In the genomic region with DNA sequence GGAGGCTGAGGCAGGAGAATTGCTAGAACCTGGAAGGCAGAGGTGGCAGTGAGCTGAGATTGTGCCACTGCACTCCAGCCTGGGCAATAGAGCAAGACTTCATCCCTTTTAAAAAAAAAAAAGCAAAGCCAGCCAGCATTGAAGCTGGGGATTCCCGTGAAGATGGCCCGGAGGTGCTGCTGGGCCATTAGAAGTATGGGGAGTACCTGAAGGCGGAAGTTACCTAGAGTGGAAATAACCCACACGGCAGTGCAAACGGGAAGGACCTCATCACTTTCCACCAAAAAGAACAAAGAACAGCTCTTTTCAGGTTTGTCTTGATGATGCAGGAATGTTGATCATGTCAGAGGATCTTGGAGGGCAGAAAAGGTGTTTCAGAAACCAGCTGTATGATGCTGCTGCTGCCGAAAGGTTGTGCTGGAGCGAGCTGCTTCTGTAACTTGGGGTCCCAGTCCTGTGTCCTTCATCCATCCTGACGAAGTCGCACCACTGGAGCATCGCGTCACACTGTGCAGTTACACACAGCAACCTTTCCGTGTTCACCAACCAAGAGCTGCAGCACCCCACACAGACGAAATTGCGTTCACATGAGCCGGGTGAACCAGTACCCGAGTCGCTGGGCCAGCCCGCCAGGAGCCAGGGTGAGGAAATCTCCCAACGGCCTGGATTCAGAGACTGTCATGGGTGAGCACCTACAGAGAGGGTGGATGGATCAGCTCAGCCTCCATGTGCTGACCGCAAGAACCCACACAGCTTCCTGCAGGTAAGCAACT, we compare ENCODE assay signal across 20 cellular contexts.
"Had no signal": no experiment of that assay in that cellular context is flagged by ENCODE, and none has a peak within 500 bp of the region (broad histone marks: within the 10 kb centered on the region; RNA-seq: fewer than 3 reads in every experiment).

No MANE protein-coding gene starts in this region.

- H3K27me3 Mint-ChIP-seq: activated naive CD8-positive, alpha-beta T cell treated with anti-CD3 and anti-CD28 coated beads for 36 hours had no signal

- H3K27ac Mint-ChIP-seq: activated CD8-positive, alpha-beta T cell treated with anti-CD3 and anti-CD28 coated beads, Interleukin-2, amount 10 ng/mL, durations not matched to agents 7 days and 5 days; activated naive CD8-positive, alpha-beta T cell treated with anti-CD3 and anti-CD28 coated beads for 36 hours; endodermal cell; neural progenitor cell; T-helper 2 cell treated with Interferon-gamma antibody and Interleukin-4, amounts not matched to agents 5 μg/mL and 100 μg/mL, for 36 hours had no signal

- DNase-seq: activated CD4-positive, alpha-beta T cell treated with anti-CD3 and anti-CD28 coated beads for 4 hours; activated CD8-positive, alpha-beta T cell treated with anti-CD3 and anti-CD28 coated beads, Interleukin-2, amount 10 ng/mL, durations not matched to agents 7 days and 5 days; activated gamma-delta T cell treated with Interleukin-2 at 50 U/mL for 16 hours; activated naive CD8-positive, alpha-beta T cell treated with anti-CD3 and anti-CD28 coated beads for 36 hours; activated T-cell treated with anti-CD3 and anti-CD28 coated beads, Interleukin-2, amount 50 U/mL, for 48 hours; amniotic stem cell; endodermal cell; foreskin keratinocyte; hippocampal formation; islet precursor cell; mammary epithelial cell; small intestine; stimulated activated CD4-positive, alpha-beta T cell treated with anti-CD3 and anti-CD28 coated beads, Interleukin-4, amount 100 ng/mL, for 24 hours; stimulated activated naive CD4-positive, alpha-beta T cell; SW 1271; upper lobe of right lung had no signal

- H3K4me1 Mint-ChIP-seq: endodermal cell, neural progenitor cell had no signal

- H3K4me3 Mint-ChIP-seq: activated CD8-positive, alpha-beta T cell treated with anti-CD3 and anti-CD28 coated beads, Interleukin-2, amount 10 ng/mL, durations not matched to agents 7 days and 5 days; activated naive CD8-positive, alpha-beta T cell treated with anti-CD3 and anti-CD28 coated beads for 36 hours; endodermal cell; neural progenitor cell; T-helper 2 cell treated with Interferon-gamma antibody and Interleukin-4, amounts not matched to agents 5 μg/mL and 100 μg/mL, for 36 hours had no signal

- H3K9me3 Mint-ChIP-seq: activated naive CD8-positive, alpha-beta T cell treated with anti-CD3 and anti-CD28 coated beads for 36 hours; endodermal cell; neural progenitor cell; T-helper 2 cell treated with Interferon-gamma antibody and Interleukin-4, amounts not matched to agents 5 μg/mL and 100 μg/mL, for 36 hours had no signal

- ATAC-seq: activated CD8-positive, alpha-beta T cell treated with anti-CD3 and anti-CD28 coated beads, Interleukin-2, amount 10 ng/mL, durations not matched to agents 7 days and 5 days; foreskin keratinocyte; left lung; psoas muscle; upper lobe of right lung had no signal
